In genomic region chr19:48970923-48971395, GRCh38 we compare ENCODE assay signal across 8 cellular contexts. TPM values are rescaled to one million over a fixed set of nuclear protein-coding genes. Genes with fewer than 3 reads are reported as not detected.
DNase-seq lines count a peak whose midpoint lies in the region; ATAC-seq and TF ChIP-seq lines count a peak whose summit lies in the region.

No MANE protein-coding gene starts in this region.

- peak; percentile 10 for DNase-seq in GF-D8 (lab: John Stamatoyannopoulos, UW)
- peak; percentile 42 for DNase-seq in NCI-H1092 treated with DMSO at 0.1 percent for 48 hours (lab: John Stamatoyannopoulos, UW)
- DNase-seq in T-helper 9 cell, result peak; percentile 87
- peak in 1 of 2 donors; percentile 86 for DNase-seq in ascending aorta (ENCODE audit: low spot score in 2 of 2)
- peak; percentile 40 to 76 for DNase-seq in hippocampal formation (lab: John Stamatoyannopoulos, UW)
- peak; percentile 63 to 77 (median 75) for DNase-seq in stimulated activated CD4-positive, alpha-beta T cell treated with anti-CD3 and anti-CD28 coated beads, Interleukin-12 subunit alpha, Interleukin-12 subunit beta, amount 100 ng/mL, for 48 hours (ENCODE audit: low read depth in 2 of 3, low spot score in 1 of 3)

- H3K4me3 ChIP-seq in ascending aorta, result no peak overlapping the region

- peak; percentile 91 to 93 (median 91) for TF ChIP-seq CTCF in ascending aorta (IDR thresholded peaks at IDR 0.05)

- no peaks in the 10 kb centered on the region for H3K9me3 ChIP-seq in ascending aorta

- H3K27me3 ChIP-seq in ascending aorta, result no peaks in the 10 kb centered on the region

- intact Hi-C loops in ascending aorta (cut with DNase I), result no loop called here

- no peak for ATAC-seq in HG02798 (IDR thresholded peaks at IDR 0.05; ENCODE audit: poor library complexity, unreplicated experiment)
- ATAC-seq in GM18519 (IDR thresholded peaks at IDR 0.05; ENCODE audit: low FRiP score, unreplicated experiment), result no peak

- H3K4me1 ChIP-seq in ascending aorta, result peaks cover 9 to 18% of the 10 kb centered on the region in 2 donors

- peak overlapping the region in 1 of 2 donors; percentile 53 for H3K27ac ChIP-seq in ascending aorta

- H3K36me3 ChIP-seq in ascending aorta, result peaks cover 52 to 73% of the 10 kb centered on the region in 2 donors

RNA-seq across cellular contexts. Expression of gene FTL, which starts 5.8 kb away (rescaled TPM):
- 7,736 TPM for total RNA-seq in ascending aorta

RNA-seq across cellular contexts. Expression of gene BAX, which starts 16.3 kb away (rescaled TPM):
- total RNA-seq in ascending aorta, result 182 TPM

RNA-seq across cellular contexts. Expression of gene GYS1, which starts 22.1 kb away (rescaled TPM):
- total RNA-seq in ascending aorta, result 21.8 TPM

RNA-seq across cellular contexts. Expression of gene RUVBL2, which starts 22.7 kb away (rescaled TPM):
- total RNA-seq in ascending aorta, result 106 TPM

RNA-seq across cellular contexts. Expression of gene DHDH, which starts 37.5 kb away (rescaled TPM):
- total RNA-seq in ascending aorta, result not detected
